In the genomic region with DNA sequence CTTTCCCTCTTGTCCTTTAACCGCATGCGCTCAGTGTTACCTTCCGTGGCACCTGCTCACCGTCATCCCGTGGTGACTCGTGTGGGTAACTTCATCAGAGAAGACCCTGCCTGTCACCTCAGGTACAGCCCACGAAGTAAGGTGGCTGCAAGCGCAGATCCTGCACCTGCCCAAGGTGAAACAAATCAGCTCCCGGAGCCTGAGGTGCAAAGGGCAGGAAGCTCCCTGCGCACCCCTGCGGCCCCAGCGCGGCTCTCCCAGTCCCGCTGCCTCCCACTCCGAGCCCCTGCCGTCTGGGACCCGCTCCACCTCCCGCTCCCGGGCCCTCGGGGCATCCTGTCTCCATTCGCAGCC, we compare ENCODE assay signal across 1 cellular context.
TF ChIP-seq lines count a peak whose summit lies in the region.

No MANE protein-coding gene starts in this region.

TF ChIP-seq in HepG2, 621 proteins besides CTCF, POLR2A, EP300 and RAD21 (continued from another document):
- TF ChIP-seq, protein P1, sequence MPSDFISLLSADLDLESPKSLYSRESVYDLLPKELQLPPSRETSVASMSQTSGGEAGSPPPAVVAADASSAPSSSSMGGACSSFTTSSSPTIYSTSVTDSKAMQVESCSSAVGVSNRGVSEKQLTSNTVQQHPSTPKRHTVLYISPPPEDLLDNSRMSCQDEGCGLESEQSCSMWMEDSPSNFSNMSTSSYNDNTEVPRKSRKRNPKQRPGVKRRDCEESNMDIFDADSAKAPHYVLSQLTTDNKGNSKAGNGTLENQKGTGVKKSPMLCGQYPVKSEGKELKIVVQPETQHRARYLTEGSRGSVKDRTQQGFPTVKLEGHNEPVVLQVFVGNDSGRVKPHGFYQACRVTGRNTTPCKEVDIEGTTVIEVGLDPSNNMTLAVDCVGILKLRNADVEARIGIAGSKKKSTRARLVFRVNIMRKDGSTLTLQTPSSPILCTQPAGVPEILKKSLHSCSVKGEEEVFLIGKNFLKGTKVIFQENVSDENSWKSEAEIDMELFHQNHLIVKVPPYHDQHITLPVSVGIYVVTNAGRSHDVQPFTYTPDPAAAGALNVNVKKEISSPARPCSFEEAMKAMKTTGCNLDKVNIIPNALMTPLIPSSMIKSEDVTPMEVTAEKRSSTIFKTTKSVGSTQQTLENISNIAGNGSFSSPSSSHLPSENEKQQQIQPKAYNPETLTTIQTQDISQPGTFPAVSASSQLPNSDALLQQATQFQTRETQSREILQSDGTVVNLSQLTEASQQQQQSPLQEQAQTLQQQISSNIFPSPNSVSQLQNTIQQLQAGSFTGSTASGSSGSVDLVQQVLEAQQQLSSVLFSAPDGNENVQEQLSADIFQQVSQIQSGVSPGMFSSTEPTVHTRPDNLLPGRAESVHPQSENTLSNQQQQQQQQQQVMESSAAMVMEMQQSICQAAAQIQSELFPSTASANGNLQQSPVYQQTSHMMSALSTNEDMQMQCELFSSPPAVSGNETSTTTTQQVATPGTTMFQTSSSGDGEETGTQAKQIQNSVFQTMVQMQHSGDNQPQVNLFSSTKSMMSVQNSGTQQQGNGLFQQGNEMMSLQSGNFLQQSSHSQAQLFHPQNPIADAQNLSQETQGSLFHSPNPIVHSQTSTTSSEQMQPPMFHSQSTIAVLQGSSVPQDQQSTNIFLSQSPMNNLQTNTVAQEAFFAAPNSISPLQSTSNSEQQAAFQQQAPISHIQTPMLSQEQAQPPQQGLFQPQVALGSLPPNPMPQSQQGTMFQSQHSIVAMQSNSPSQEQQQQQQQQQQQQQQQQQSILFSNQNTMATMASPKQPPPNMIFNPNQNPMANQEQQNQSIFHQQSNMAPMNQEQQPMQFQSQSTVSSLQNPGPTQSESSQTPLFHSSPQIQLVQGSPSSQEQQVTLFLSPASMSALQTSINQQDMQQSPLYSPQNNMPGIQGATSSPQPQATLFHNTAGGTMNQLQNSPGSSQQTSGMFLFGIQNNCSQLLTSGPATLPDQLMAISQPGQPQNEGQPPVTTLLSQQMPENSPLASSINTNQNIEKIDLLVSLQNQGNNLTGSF (CRISPR knock-in tag; IDR thresholded peaks at IDR 0.05), result 0 out of 2 replicates have a peak, but pooled peaks have one; percentile 28
- TF ChIP-seq, protein P2, sequence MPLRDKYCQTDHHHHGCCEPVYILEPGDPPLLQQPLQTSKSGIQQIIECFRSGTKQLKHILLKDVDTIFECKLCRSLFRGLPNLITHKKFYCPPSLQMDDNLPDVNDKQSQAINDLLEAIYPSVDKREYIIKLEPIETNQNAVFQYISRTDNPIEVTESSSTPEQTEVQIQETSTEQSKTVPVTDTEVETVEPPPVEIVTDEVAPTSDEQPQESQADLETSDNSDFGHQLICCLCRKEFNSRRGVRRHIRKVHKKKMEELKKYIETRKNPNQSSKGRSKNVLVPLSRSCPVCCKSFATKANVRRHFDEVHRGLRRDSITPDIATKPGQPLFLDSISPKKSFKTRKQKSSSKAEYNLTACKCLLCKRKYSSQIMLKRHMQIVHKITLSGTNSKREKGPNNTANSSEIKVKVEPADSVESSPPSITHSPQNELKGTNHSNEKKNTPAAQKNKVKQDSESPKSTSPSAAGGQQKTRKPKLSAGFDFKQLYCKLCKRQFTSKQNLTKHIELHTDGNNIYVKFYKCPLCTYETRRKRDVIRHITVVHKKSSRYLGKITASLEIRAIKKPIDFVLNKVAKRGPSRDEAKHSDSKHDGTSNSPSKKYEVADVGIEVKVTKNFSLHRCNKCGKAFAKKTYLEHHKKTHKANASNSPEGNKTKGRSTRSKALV (CRISPR knock-in tag; IDR thresholded peaks at IDR 0.05), result 0 out of 2 replicates have a peak, but pooled peaks have one; percentile 23
- TF ChIP-seq MATR3 (CRISPR knock-in tag; IDR thresholded peaks at IDR 0.05), result no peak
- 0 out of 2 replicates have a peak, but pooled peaks have one; percentile 18 for TF ChIP-seq HOXA7 (CRISPR knock-in tag; IDR thresholded peaks at IDR 0.05)
